ENCODE assay signal across 8 cellular contexts in genomic region chr21:46635324-46636180, GRCh38. TPM values are rescaled to one million over a fixed set of nuclear protein-coding genes. Genes with fewer than 3 reads are reported as not detected.
DNase-seq lines count a peak whose midpoint lies in the region; ATAC-seq, FAIRE-seq and TF ChIP-seq lines count a peak whose summit lies in the region.

Gene PRMT2, plus strand, starts transcription at chr21:46635674. Its CDS starts 1,278 bp downstream, at chr21:46636952.

- in situ Hi-C loops in endometrial microvascular endothelial cells (cut with HindIII; ENCODE audit: inconsistent ontology term, low pct_unique_long_range_greater_than_20kb, low sequenced_read_pairs): no loop called here

- H3K79me2 ChIP-seq in OCI-LY1 (ENCODE audit: insufficient read depth, low read length): no peaks in the 10 kb centered on the region

- H3K36me3 ChIP-seq in OCI-LY1 (ENCODE audit: insufficient read depth, low read length): 0 out of 2 replicates have a peak, but pooled peaks cover 7% of the 10 kb centered on the region
- peaks cover 22% of the 10 kb centered on the region for H3K36me3 ChIP-seq in mesodermal cell (ENCODE audit: control insufficient read depth, insufficient read depth, low read length)

- H3K9me2 ChIP-seq in OCI-LY1 (ENCODE audit: low read depth, low read length): no peaks in the 10 kb centered on the region

- peak within 1 kb of the TSS; percentile 0 for H3K27ac ChIP-seq in OCI-LY1 (ENCODE audit: low read depth, low read length, poor library complexity, severe bottlenecking)
- peak within 1 kb of the TSS; percentile 86 for H3K27ac ChIP-seq in mesodermal cell (ENCODE audit: low read depth, low read length, severe bottlenecking)

- TF ChIP-seq CTCF in D721Med (IDR thresholded peaks at IDR 0.05; ENCODE audit: insufficient read depth, missing control alignments) (no peak), OCI-LY1 (IDR thresholded peaks at IDR 0.05; ENCODE audit: low read length) (no peak)

- H3K27me3 ChIP-seq in OCI-LY1 (ENCODE audit: insufficient read depth, low read length): no peaks in the 10 kb centered on the region

- H3K9ac ChIP-seq in OCI-LY1 (ENCODE audit: low read length): peak within 1 kb of the TSS; percentile 76

- ATAC-seq in GM21515 (IDR thresholded peaks at IDR 0.05; ENCODE audit: unreplicated experiment): peak; percentile 85

- H3K4me1 ChIP-seq in OCI-LY1 (ENCODE audit: insufficient read depth, low read length, severe bottlenecking) (peaks cover 37% of the 10 kb centered on the region), mesodermal cell (ENCODE audit: control insufficient read depth, insufficient read depth, low read length, poor library complexity, severe bottlenecking) (peaks cover 12% of the 10 kb centered on the region)

- no peak for FAIRE-seq in D721Med (lab: Jason Lieb, UNC)

- peaks cover 4% of the 10 kb centered on the region; the same call in 1 of the 2 replicates for H3F3A ChIP-seq in OCI-LY1 (ENCODE audit: insufficient read depth, low read length)

- no peaks in the 10 kb centered on the region for H4K20me1 ChIP-seq in OCI-LY1 (ENCODE audit: insufficient read depth, low read length)

- DNase-seq in D721Med (ENCODE audit: insufficient read length, low spot score) (peak; percentile 99), HuH-7 (ENCODE audit: low spot score) (peak; percentile 98)
- DNase-seq in activated CD8-positive, alpha-beta memory T cell treated with anti-CD3 and anti-CD28 coated beads, Interleukin-2, amount 50 U/mL, for 4 hours: peak; percentile 97
- DNase-seq in stimulated activated CD8-positive, alpha-beta memory T cell treated with anti-CD3 and anti-CD28 coated beads, Interleukin-15, amount 100 ng/mL, for 24 hours (ENCODE audit: low read depth): peak; percentile 95

- WGBS in mesodermal cell (ENCODE audit: insufficient coverage in 2 of 2), 2 experiments: 0% methylated on average over 69 to 81 of the region's 90 CpGs

- peak within 1 kb of the TSS; percentile 81 for H3K4me3 ChIP-seq in OCI-LY1 (ENCODE audit: low read depth, low read length, poor library complexity, severe bottlenecking)
- H3K4me3 ChIP-seq in mesodermal cell (ENCODE audit: extremely low read depth, insufficient read depth, low read length, poor library complexity, severe bottlenecking): peak within 1 kb of the TSS; percentile 87

- H2AFZ ChIP-seq in OCI-LY1 (ENCODE audit: low read length): 0 out of 2 replicates have a peak within 1 kb of the TSS, but pooled peaks have one; percentile 53

- no peaks in the 10 kb centered on the region for H3K9me3 ChIP-seq in OCI-LY1 (ENCODE audit: low read length)
- no peaks in the 10 kb centered on the region for H3K9me3 ChIP-seq in mesodermal cell (ENCODE audit: control insufficient read depth, low read length)

- peak within 1 kb of the TSS; percentile 93 for H3K4me2 ChIP-seq in OCI-LY1 (ENCODE audit: low read length)

RNA-seq across cellular contexts. Expression of gene PRMT2, which starts in this region (rescaled TPM):
- total RNA-seq in endometrial microvascular endothelial cells (ENCODE audit: inconsistent ontology term): 169 TPM
- polyA plus RNA-seq in mesodermal cell (2013, experiment 1 of 2): 92.7 TPM
- polyA plus RNA-seq in mesodermal cell (2013, experiment 2 of 2): 83.4 TPM

Comparison
In these comparisons a context has a peak if more than half of its experiments do, and no peak if none do; other contexts are left out.
1. Peak in every context shown above with its lines: DNase-seq, ATAC-seq, H3K4me3 ChIP-seq and H3K27ac ChIP-seq.